30 cellular contexts compared by ENCODE assay signal in the genomic region with DNA sequence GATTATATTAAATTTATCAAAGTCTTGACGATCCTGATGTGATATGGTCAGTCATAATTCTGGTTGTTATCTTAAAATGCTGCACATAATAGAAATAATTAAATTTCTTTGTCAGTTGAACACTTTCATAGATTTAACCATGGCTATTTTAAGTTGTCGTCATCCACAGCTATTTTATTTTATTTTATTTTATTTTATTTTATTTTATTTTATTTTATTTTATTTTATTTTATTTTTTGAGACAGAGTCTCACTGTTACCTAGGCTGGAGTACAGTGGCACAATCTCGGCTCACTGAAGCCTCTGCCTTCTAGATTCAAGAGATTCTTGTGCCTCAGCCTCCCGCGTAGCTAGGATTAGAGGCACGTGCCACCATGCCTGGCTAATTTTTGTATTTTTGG.
"Had no signal": no experiment of that assay in that cellular context is flagged by ENCODE, and none has a peak within 500 bp of the region (broad histone marks: within the 10 kb centered on the region; RNA-seq: fewer than 3 reads in every experiment).

No MANE protein-coding gene starts in this region.

- H3K4me1 ChIP-seq: ascending aorta, breast epithelium, colonic mucosa, esophagus squamous epithelium, heart left ventricle had no signal

- H3K4me3 ChIP-seq: ascending aorta, breast epithelium, cardiac muscle cell, colonic mucosa, esophagus squamous epithelium, heart left ventricle had no signal

- H3K27ac ChIP-seq: ascending aorta, breast epithelium, cardiac muscle cell, colonic mucosa, epithelial cell of prostate, esophagus squamous epithelium, heart left ventricle, WERI-Rb-1 had no signal

- H3K9me3 ChIP-seq: ascending aorta, breast epithelium, colonic mucosa, esophagus squamous epithelium, heart left ventricle had no signal

- ATAC-seq: activated CD4-positive, alpha-beta T cell treated with anti-CD3 and anti-CD28 coated beads for 36 hours; activated naive CD4-positive, alpha-beta T cell treated with anti-CD3 and anti-CD28 coated beads, Interleukin-2, amount 50 U/mL, for 72 hours; activated T-cell treated with anti-CD3 and anti-CD28 coated beads, Interleukin-2, amount 50 U/mL, for 72 hours; heart left ventricle; T-helper 17 cell had no signal

- H3K36me3 ChIP-seq: ascending aorta, breast epithelium, cardiac muscle cell, colonic mucosa, esophagus squamous epithelium, heart left ventricle, WERI-Rb-1 had no signal

- H3K27me3 ChIP-seq: ascending aorta, breast epithelium, cardiac muscle cell, colonic mucosa, esophagus squamous epithelium, heart left ventricle had no signal

- DNase-seq: activated CD4-positive, alpha-beta memory T cell treated with anti-CD3 and anti-CD28 coated beads, Interleukin-2, amount 10 ng/mL, durations not matched to agents 7 days and 5 days; activated CD4-positive, alpha-beta T cell treated with anti-CD3 and anti-CD28 coated beads for 36 hours; activated CD4-positive, alpha-beta T cell treated with anti-CD3 and anti-CD28 coated beads, Interleukin-2, amount 10 ng/mL, durations not matched to agents 24 days and 14 days; activated CD4-positive, CD25-positive, alpha-beta regulatory T cell; activated CD4-positive, CD25-positive, alpha-beta regulatory T cell treated with anti-CD3 and anti-CD28 coated beads, Interleukin-2, amount 50 U/mL, for 72 hours; activated CD8-positive, alpha-beta memory T cell treated with anti-CD3 and anti-CD28 coated beads, Interleukin-2, amount 50 U/mL, for 48 hours; activated gamma-delta T cell; activated naive CD4-positive, alpha-beta T cell; activated naive CD4-positive, alpha-beta T cell treated with anti-CD3 and anti-CD28 coated beads, Interleukin-2, amount 10 ng/mL, durations not matched to agents 7 days and 5 days; activated naive CD8-positive, alpha-beta T cell treated with anti-CD3 and anti-CD28 coated beads, Interleukin-2, amount 10 ng/mL, durations not matched to agents 7 days and 5 days; activated T-cell treated with anti-CD3 and anti-CD28 coated beads for 4 hours; activated T-cell treated with anti-CD3 and anti-CD28 coated beads, Interleukin-2, amount 50 U/mL, for 24 hours; activated T-cell treated with anti-CD3 and anti-CD28 coated beads, Interleukin-2, amount 50 U/mL, for 72 hours; central memory CD4-positive, alpha-beta T cell; cerebellar nuclear complex; colonic mucosa; effector CD8-positive, alpha-beta T cell; esophagus squamous epithelium; foreskin melanocyte; glutamatergic neuron; heart left ventricle; T-helper 17 cell; T1000; WERI-Rb-1 had no signal

- FAIRE-seq: endothelial cell of umbilical vein had no signal
